Comparison of ENCODE assay signal across 8 cellular contexts in the genomic region with DNA sequence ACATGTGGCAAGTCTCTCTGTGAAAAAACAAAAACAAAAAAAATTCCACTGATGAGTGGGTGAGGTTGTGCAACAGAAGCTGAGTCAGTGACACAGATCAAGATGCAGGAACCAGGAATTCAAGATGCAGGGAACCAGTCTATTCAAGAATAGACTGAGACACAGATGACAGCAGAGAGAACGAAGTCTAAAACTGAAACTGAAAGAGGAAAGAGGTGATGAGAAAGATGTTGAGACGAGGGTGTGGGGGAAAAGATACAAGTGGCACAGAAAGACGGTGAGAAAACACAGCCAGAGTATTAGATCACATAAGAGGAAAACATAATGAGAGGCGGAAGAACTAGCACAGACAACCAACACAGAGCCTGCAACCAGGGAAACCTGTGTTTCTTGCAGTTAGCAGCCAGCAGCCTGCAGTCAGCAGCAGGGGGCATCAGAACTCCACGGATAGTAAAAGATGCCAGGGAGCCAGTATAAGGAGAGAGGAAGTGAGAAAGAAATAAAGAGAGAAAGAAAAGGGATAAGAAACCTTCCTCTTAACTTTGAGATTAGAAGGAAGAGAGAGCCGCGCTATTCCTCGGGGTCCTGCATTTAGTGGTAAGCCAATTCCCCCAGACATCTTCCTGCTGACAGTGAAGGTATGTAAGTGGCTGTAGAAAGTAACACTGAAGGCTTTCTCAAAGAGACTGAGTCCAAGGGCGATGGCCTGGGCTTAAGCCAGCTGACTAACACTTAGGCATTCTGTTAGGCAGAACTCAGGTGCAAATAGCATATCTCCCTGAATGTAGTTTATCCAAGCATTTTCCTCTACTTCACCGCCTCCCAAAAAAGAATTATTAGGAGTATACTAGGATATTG.
DNase-seq lines count a peak whose midpoint lies in the region; ATAC-seq and TF ChIP-seq lines count a peak whose summit lies in the region.

No MANE protein-coding gene starts in this region.

- H3K4me1 Mint-ChIP-seq in activated B cell treated with CpG ODN at 0.5 μM for 24 hours = no peaks in the 10 kb centered on the region

- POLR2A ChIA-PET in activated B cell treated with CpG ODN at 0.5 μM for 24 hours (lab: Charles Lee) = interaction anchor here (1.0 kb wide), 1 partner anchor 79 kb away, joined by 3 read pairs; a partner anchor contains a TSS

- DNase-seq in AG09319 (ENCODE audit: extremely low read depth, low read depth) (peak; percentile 31), NCI-H2171 (lab: John Stamatoyannopoulos, UW) (peak; percentile 68), activated B cell treated with CpG ODN at 0.5 μM for 24 hours (peak; percentile 34), cerebellum (ENCODE audit: low spot score) (peak; percentile 65), left colon (peak; percentile 69 to 76)
- peak; percentile 4 to 15 for DNase-seq in stimulated activated CD4-positive, alpha-beta T cell treated with anti-CD3 and anti-CD28 coated beads, Interleukin-1b, Interleukin-23, amount 100 ng/mL, for 1 hour (ENCODE audit: low read depth in 2 of 2)

- intact Hi-C loops in activated B cell treated with CpG ODN at 0.5 μM for 24 hours (cut with micrococcal nuclease) (loop anchor here (1.0 to 5.0 kb wide), 5 partner anchors 43 to 154 kb away; a partner anchor contains a TSS), left colon (cut with DNase I, micrococcal nuclease) (no loop called here)

- H3K36me3 Mint-ChIP-seq in activated B cell treated with CpG ODN at 0.5 μM for 24 hours (ENCODE audit: low read depth) = no peaks in the 10 kb centered on the region

- CTCF ChIA-PET in activated B cell treated with CpG ODN at 0.5 μM for 24 hours (lab: Charles Lee) = interaction anchor here (0.7 to 1.1 kb wide), 2 partner anchors 39 to 135 kb away, joined by 3 read pairs; no protein-coding TSS in a partner anchor

- no peaks in the 10 kb centered on the region for H3K27me3 Mint-ChIP-seq in activated B cell treated with CpG ODN at 0.5 μM for 24 hours

- no peak overlapping the region for H3K27ac Mint-ChIP-seq in activated B cell treated with CpG ODN at 0.5 μM for 24 hours

- H3K9me3 Mint-ChIP-seq in activated B cell treated with CpG ODN at 0.5 μM for 24 hours = no peaks in the 10 kb centered on the region

- TF ChIP-seq CTCF in AG09319 (IDR thresholded peaks at IDR 0.05; ENCODE audit: low read depth, low read length) (peak; percentile 91), activated B cell treated with CpG ODN at 0.5 μM for 24 hours (IDR thresholded peaks at IDR 0.05) (peak; percentile 87)

- ATAC-seq in GM18867 (IDR thresholded peaks at IDR 0.05; ENCODE audit: unreplicated experiment) = peak; percentile 74
- peak; percentile 68 for ATAC-seq in HG03066 (IDR thresholded peaks at IDR 0.05; ENCODE audit: low read depth, unreplicated experiment)
- peak; percentile 60 for ATAC-seq in activated B cell treated with CpG ODN at 0.5 μM for 24 hours (ENCODE audit: low read depth)
- ATAC-seq in left colon = peak; percentile 93

- no peak overlapping the region for H3K4me3 Mint-ChIP-seq in activated B cell treated with CpG ODN at 0.5 μM for 24 hours

Comparison
In these comparisons a context has a peak if more than half of its experiments do, and no peak if none do; other contexts are left out.
1. Peak in every context shown above with its lines: DNase-seq and ATAC-seq.
2. DNase-seq: peak in every context shown above with its lines; median percentile 72 in left colon; 68 in NCI-H2171; 65 in cerebellum; 34 in activated B cell treated with CpG ODN at 0.5 μM for 24 hours; 31 in AG09319; 10 in stimulated activated CD4-positive, alpha-beta T cell treated with anti-CD3 and anti-CD28 coated beads, Interleukin-1b, Interleukin-23, amount 100 ng/mL, for 1 hour.